Comparison of ENCODE assay signal across 8 cellular contexts in genomic region chr1:224498574-224499170, GRCh38.
DNase-seq lines count a peak whose midpoint lies in the region; ATAC-seq and TF ChIP-seq lines count a peak whose summit lies in the region.

No MANE protein-coding gene starts in this region.

- WGBS in ectodermal cell, 2 experiments, result 32 to 38% methylated on average over 11 to 12 of the region's 12 CpGs
- WGBS in neuronal stem cell (ENCODE audit: extremely low coverage in 2 of 2, insufficient read length in 2 of 2, insufficient replicate concordance in 1 of 2), 2 donors, result no CpG with 5 or more reads among the region's 12 CpGs

- H4K91ac ChIP-seq in neuronal stem cell (ENCODE audit: low read depth, low read length, poor library complexity), result no peak overlapping the region

- H3K9me3 ChIP-seq in Panc1 (ENCODE audit: control insufficient read depth, insufficient read depth, low read depth, low read length) (peaks cover 9% of the 10 kb centered on the region; the same call in 1 of the 2 replicates), ectodermal cell (ENCODE audit: control insufficient read depth, low read length) (no peaks in the 10 kb centered on the region), neuronal stem cell (replicated peaks in 1 of 2; ENCODE audit: control insufficient read depth in 2 of 2, insufficient read depth in 1 of 2, low read depth in 1 of 2, low read length in 2 of 2) (peaks cover 6 to 7% of the 10 kb centered on the region in 2 donors)

- peak overlapping the region; percentile 92 for H2AFZ ChIP-seq in neuronal stem cell (ENCODE audit: low read length)

- H2BK5ac ChIP-seq in neuronal stem cell (ENCODE audit: low read length), result no peak overlapping the region

- no peak overlapping the region for H2BK12ac ChIP-seq in neuronal stem cell (ENCODE audit: low read length)

- TF ChIP-seq CTCF in Panc1 (IDR thresholded peaks at IDR 0.05), result no peak

- H3K14ac ChIP-seq in neuronal stem cell (ENCODE audit: low read length), result no peak overlapping the region

- POLR2A ChIA-PET in Panc1 (lab: Charles Lee), result interaction anchor here (0.5 kb wide), 1 partner anchor 1507 kb away, joined by 3 read pairs; no protein-coding TSS in a partner anchor

- BruUV-seq in Panc1 (replicated peaks; lab: Mats Ljungman, UMichigan), result no TSS peak

- H3K4me2 ChIP-seq in neuronal stem cell (ENCODE audit: insufficient read depth, low read length, poor library complexity, severe bottlenecking), result no peak overlapping the region

- H3K27me3 ChIP-seq in Panc1 (ENCODE audit: control insufficient read depth, insufficient read depth, low read length) (no peaks in the 10 kb centered on the region), ectodermal cell (ENCODE audit: control insufficient read depth, insufficient read depth, low read length, poor library complexity, severe bottlenecking) (no peaks in the 10 kb centered on the region), neuronal stem cell (ENCODE audit: control insufficient read depth in 3 of 3, insufficient read depth in 3 of 3, low read depth in 1 of 3, low read length in 3 of 3) (peaks cover 0 to 2% (median 0%) of the 10 kb centered on the region in 3 experiments)

- no peaks in the 10 kb centered on the region for H3K36me3 ChIP-seq in Panc1 (ENCODE audit: control insufficient read depth, insufficient read depth, low read length)
- no peaks in the 10 kb centered on the region for H3K36me3 ChIP-seq in ectodermal cell (ENCODE audit: control insufficient read depth, insufficient read depth, low read length)
- H3K36me3 ChIP-seq in neuronal stem cell (replicated peaks in 1 of 2; ENCODE audit: control insufficient read depth in 2 of 2, insufficient read depth in 2 of 2, low read length in 2 of 2), result no peaks in the 10 kb centered on the region

- DNase-seq in activated effector memory CD4-positive, alpha-beta T cell treated with anti-CD3 and anti-CD28 coated beads, Interleukin-2, amount 50 U/mL, for 16 hours, result peak; percentile 64
- no peak for DNase-seq in activated effector memory CD4-positive, alpha-beta T cell treated with Interleukin-2 at 50 U/mL for 16 hours
- DNase-seq in Panc1 (ENCODE audit: low read depth, low spot score), result peak; percentile 88
- DNase-seq in neuronal stem cell (ENCODE audit: low spot score), result no peak
- DNase-seq in globus pallidus (ENCODE audit: low spot score), result no peak

- peak overlapping the region; percentile 87 for H3K18ac ChIP-seq in neuronal stem cell (ENCODE audit: low read length)

- H3K4me1 ChIP-seq in Panc1 (ENCODE audit: control insufficient read depth, insufficient read depth, low read length) (peaks cover 34% of the 10 kb centered on the region), ectodermal cell (ENCODE audit: control insufficient read depth, insufficient read depth, low read length) (peaks cover 27% of the 10 kb centered on the region), neuronal stem cell (ENCODE audit: control insufficient read depth in 2 of 2, insufficient read depth in 1 of 2, low read depth in 1 of 2, low read length in 2 of 2) (peaks cover 23 to 28% of the 10 kb centered on the region in 2 donors)

- H2BK120ac ChIP-seq in neuronal stem cell (ENCODE audit: low read depth, low read length), result no peak overlapping the region

- H2BK15ac ChIP-seq in neuronal stem cell (ENCODE audit: low read length), result peak overlapping the region; percentile 7

- H4K8ac ChIP-seq in neuronal stem cell (ENCODE audit: low read depth, low read length), result no peak overlapping the region

- ATAC-seq in Panc1 (peak; percentile 76), GM21360 (IDR thresholded peaks at IDR 0.05; ENCODE audit: unreplicated experiment) (no peak), HG02623 (IDR thresholded peaks at IDR 0.05; ENCODE audit: unreplicated experiment) (no peak)

- H3K9ac ChIP-seq in neuronal stem cell (ENCODE audit: low read depth, low read length, poor library complexity), result peak overlapping the region; percentile 45

- no peaks in the 10 kb centered on the region for H3K79me1 ChIP-seq in neuronal stem cell (ENCODE audit: low read depth, low read length)

- no peak overlapping the region for H2AK5ac ChIP-seq in neuronal stem cell (ENCODE audit: low read depth, low read length)

- H3K27ac ChIP-seq in Panc1 (ENCODE audit: low read length), result peak overlapping the region; percentile 87
- peak overlapping the region; percentile 11 for H3K27ac ChIP-seq in ectodermal cell (ENCODE audit: insufficient read depth, low read depth, low read length, poor library complexity, severe bottlenecking)
- H3K27ac ChIP-seq in neuronal stem cell (replicated peaks; ENCODE audit: low read length), result no peak overlapping the region

- CTCF ChIA-PET in Panc1 (lab: Charles Lee), result interaction anchor here (0.5 to 1.1 kb wide), 5 partner anchors 37 to 424 kb away, joined by 3 to 7 read pairs (median 6); no protein-coding TSS in a partner anchor

- peak overlapping the region in 1 of 2 experiments; percentile 41; a peak in 2 of 4 replicates for H3K4me3 ChIP-seq in Panc1 (ENCODE audit: low read depth in 2 of 2, low read length in 2 of 2)
- H3K4me3 ChIP-seq in ectodermal cell (ENCODE audit: insufficient read depth, low read depth, low read length), result no peak overlapping the region
- peak overlapping the region in 1 of 2 donors; percentile 24 for H3K4me3 ChIP-seq in neuronal stem cell (ENCODE audit: low read length in 2 of 2)

- no peak overlapping the region for H3K4ac ChIP-seq in neuronal stem cell (ENCODE audit: low read length)

- intact Hi-C loops in Panc1 (cut with micrococcal nuclease; ENCODE audit: unreplicated experiment), result no loop called here

- in situ Hi-C loops in Panc1 (cut with HindIII; ENCODE audit: low pct_unique_long_range_greater_than_20kb, low sequenced_read_pairs), result no loop called here

- no peak overlapping the region for H3K23ac ChIP-seq in neuronal stem cell (ENCODE audit: low read depth, low read length, poor library complexity)

Comparison
In these comparisons a context has a peak if more than half of its experiments do, and no peak if none do; other contexts are left out.
1. DNase-seq: peak in activated effector memory CD4-positive, alpha-beta T cell treated with anti-CD3 and anti-CD28 coated beads, Interleukin-2, amount 50 U/mL, for 16 hours (single experiment) and Panc1 (single experiment); none in activated effector memory CD4-positive, alpha-beta T cell treated with Interleukin-2 at 50 U/mL for 16 hours (single experiment), neuronal stem cell (single experiment) and globus pallidus (single experiment).